9 cellular contexts compared by ENCODE assay signal in genomic region chr6:38671885-38672467, GRCh38. TPM values are rescaled to one million over a fixed set of nuclear protein-coding genes. Genes with fewer than 3 reads are reported as not detected.
A peak's percentile ranks its signal among the peaks of the same experiment; 100 is the strongest.
DNase-seq lines count a peak whose midpoint lies in the region; ATAC-seq, FAIRE-seq and TF ChIP-seq lines count a peak whose summit lies in the region.
"Had no signal": no experiment of that assay in that cellular context is flagged by ENCODE, and none has a peak within 500 bp of the region (broad histone marks: within the 10 kb centered on the region; RNA-seq: fewer than 3 reads in every experiment).

No MANE protein-coding gene starts in this region.

- peak; percentile 86 for TF ChIP-seq RAD21 in GM12878 (IDR thresholded peaks at IDR 0.05; ENCODE audit: insufficient read depth, low read depth, low read length)

- no TSS peak for BruUV-seq in GM12878 (replicated peaks; lab: Mats Ljungman, UMichigan)

- H3K4me3 Mint-ChIP-seq in stimulated activated naive B cell treated with anti-CD40 and anti-IgM and Interleukin-4, amounts not matched to agents 10 μg/mL and 1 μg/mL and 100 μg/mL, for 72 hours, result no peak overlapping the region
- H3K4me3 Mint-ChIP-seq: CD8-positive, alpha-beta memory T cell had no signal

- H3K4me1 ChIP-seq in Peyer's patch (no peaks in the 10 kb centered on the region), GM12878 (ENCODE audit: control insufficient read depth, insufficient read depth, low read length) (peaks cover 18% of the 10 kb centered on the region), iPS DF 6.9 (ENCODE audit: control insufficient read depth, insufficient read depth, low read length) (no peaks in the 10 kb centered on the region)

- no peaks in the 10 kb centered on the region for H3K9me3 ChIP-seq in Peyer's patch
- no peaks in the 10 kb centered on the region; the same call in 2 of the 3 replicates for H3K9me3 ChIP-seq in GM12878 (replicated peaks; ENCODE audit: control insufficient read depth, insufficient read depth, low read length)
- no peaks in the 10 kb centered on the region for H3K9me3 ChIP-seq in iPS DF 6.9 (ENCODE audit: control insufficient read depth, insufficient read depth, low read length)

- peaks cover 28 to 45% of the 10 kb centered on the region in 2 donors for H3K4me1 Mint-ChIP-seq in stimulated activated naive B cell treated with anti-CD40 and anti-IgM and Interleukin-4, amounts not matched to agents 10 μg/mL and 1 μg/mL and 100 μg/mL, for 72 hours

- no peaks in the 10 kb centered on the region for H3K79me2 ChIP-seq in GM12878 (ENCODE audit: control insufficient read depth, insufficient read depth, low read length)

- H3K36me3 ChIP-seq in Peyer's patch (peaks cover 0 to 16% (median 0%) of the 10 kb centered on the region in 3 donors), GM12878 (ENCODE audit: control insufficient read depth in 2 of 2, insufficient read depth in 2 of 2, low read length in 1 of 2) (peaks cover 0 to 5% of the 10 kb centered on the region in 2 experiments; a peak in 2 of 4 replicates), iPS DF 6.9 (ENCODE audit: control insufficient read depth, insufficient read depth, low read length) (no peaks in the 10 kb centered on the region)

- H3K27me3 Mint-ChIP-seq in stimulated activated naive B cell treated with anti-CD40 and anti-IgM and Interleukin-4, amounts not matched to agents 10 μg/mL and 1 μg/mL and 100 μg/mL, for 72 hours, result no peaks in the 10 kb centered on the region
- H3K27me3 Mint-ChIP-seq: CD8-positive, alpha-beta memory T cell had no signal

- in situ Hi-C loops in GM12878 (cut with MboI), result no loop called here

- WGBS in GM12878 (ENCODE audit: insufficient coverage, insufficient replicate concordance, low lambda C conversion rate, missing lambda C conversion rate), result 0% methylated on average over 2 of the region's 2 CpGs
- no CpG with 5 or more reads among the region's 2 CpGs for WGBS in iPS DF 6.9 (ENCODE audit: insufficient coverage, insufficient read length)

- no peak overlapping the region for H3K4me3 ChIP-seq in Peyer's patch
- no peak overlapping the region for H3K4me3 ChIP-seq in GM12878
- H3K4me3 ChIP-seq in iPS DF 6.9 (ENCODE audit: low read length), result no peak overlapping the region

- no peaks in the 10 kb centered on the region for H4K20me1 ChIP-seq in GM12878 (ENCODE audit: control insufficient read depth, insufficient read depth)

- no peak overlapping the region for H2AFZ ChIP-seq in GM12878 (ENCODE audit: control insufficient read depth, low read depth, low read length)

- CTCF ChIA-PET in GM12878 (lab: Yijun Ruan, JAX), result interaction anchor here (1.1 to 2.0 kb wide), 6 partner anchors 17 to 174 kb away, joined by 3 to 8 read pairs (median 4); no protein-coding TSS in a partner anchor

- SMC1A ChIA-PET in GM12878 (lab: Charles Lee; ENCODE audit: uncharacterized antibody, unreplicated experiment), result interaction anchor here (1.2 to 2.4 kb wide), 4 partner anchors 14 to 158 kb away, joined by 3 to 12 read pairs (median 4); no protein-coding TSS in a partner anchor

- H3K27ac Mint-ChIP-seq in stimulated activated naive B cell treated with anti-CD40 and anti-IgM and Interleukin-4, amounts not matched to agents 10 μg/mL and 1 μg/mL and 100 μg/mL, for 72 hours, result peak overlapping the region; percentile 65

- H3K27me3 ChIP-seq in Peyer's patch, result no peaks in the 10 kb centered on the region
- no peaks in the 10 kb centered on the region for H3K27me3 ChIP-seq in GM12878 (replicated peaks in 1 of 2; ENCODE audit: control insufficient read depth in 2 of 2, insufficient read depth in 2 of 2, low read length in 1 of 2)
- H3K27me3 ChIP-seq in iPS DF 6.9 (ENCODE audit: control insufficient read depth, insufficient read depth, low read length), result no peaks in the 10 kb centered on the region

- DNase-seq in NCI-H1417 (lab: John Stamatoyannopoulos, UW), result peak in 2 of 3 experiments; percentile 60 to 64
- DNase-seq in NCI-H1417 treated with DMSO at 0.1 percent for 48 hours (lab: John Stamatoyannopoulos, UW), result no peak
- peak; percentile 13 for DNase-seq in HS-5 (ENCODE audit: low read depth)
- DNase-seq in Peyer's patch, result peak in 1 of 3 donors; percentile 55
- peak; percentile 55 for DNase-seq in GM12878 (ENCODE audit: low read depth, low spot score)
- peak; percentile 31 for DNase-seq in iPS DF 6.9 (ENCODE audit: low read depth, low spot score)
- peak; percentile 37 for DNase-seq in stimulated activated naive B cell treated with anti-CD40 and anti-IgM and Interleukin-4, amounts not matched to agents 10 μg/mL and 1 μg/mL and 100 μg/mL, for 72 hours

- POLR2A ChIA-PET in GM12878 (lab: Charles Lee), result no interaction called here

- TF ChIP-seq POLR2A in Peyer's patch (IDR thresholded peaks at IDR 0.05) (no peak), GM12878 (IDR thresholded peaks at IDR 0.05; ENCODE audit: low read depth, low read length) (no peak)

- H3K9me3 Mint-ChIP-seq in stimulated activated naive B cell treated with anti-CD40 and anti-IgM and Interleukin-4, amounts not matched to agents 10 μg/mL and 1 μg/mL and 100 μg/mL, for 72 hours, result peaks cover 3 to 4% of the 10 kb centered on the region in 2 donors
- H3K9me3 Mint-ChIP-seq: CD8-positive, alpha-beta memory T cell had no signal

- no peak overlapping the region for H3K27ac ChIP-seq in Peyer's patch
- no peak overlapping the region for H3K27ac ChIP-seq in GM12878 (ENCODE audit: control insufficient read depth, insufficient read depth)
- no peak overlapping the region for H3K27ac ChIP-seq in iPS DF 6.9 (ENCODE audit: low read length)

- TF ChIP-seq EP300 in GM12878 (IDR thresholded peaks at IDR 0.05; ENCODE audit: borderline replicate concordance in 1 of 2, control insufficient read depth in 1 of 2, low read depth in 2 of 2, low read length in 2 of 2), result no peak

- ATAC-seq in GM19468 (IDR thresholded peaks at IDR 0.05; ENCODE audit: extremely low read depth, unreplicated experiment), result peak; percentile 27
- ATAC-seq in GM12878, result peak; percentile 91
- peak; percentile 85 to 89 for ATAC-seq in stimulated activated naive B cell treated with anti-CD40 and anti-IgM and Interleukin-4, amounts not matched to agents 10 μg/mL and 1 μg/mL and 100 μg/mL, for 72 hours (replicated peaks)

- peak; percentile 97 for FAIRE-seq in GM12878 (lab: Jason Lieb, UNC)

- H3K4me2 ChIP-seq in GM12878 (ENCODE audit: control insufficient read depth, insufficient read depth), result no peak overlapping the region

- no peak overlapping the region for H3K9ac ChIP-seq in GM12878 (ENCODE audit: control insufficient read depth, insufficient read depth, low read length)

- RAD21 ChIA-PET in GM12878 (lab: Charles Lee; ENCODE audit: unreplicated experiment), result interaction anchor here (0.8 to 1.9 kb wide), 3 partner anchors 17 to 178 kb away, joined by 3 to 10 read pairs (median 3); no protein-coding TSS in a partner anchor

- TF ChIP-seq CTCF in Peyer's patch (IDR thresholded peaks at IDR 0.05), result peak; percentile 39 to 77 (median 70)
- TF ChIP-seq CTCF in GM12878 (IDR thresholded peaks at IDR 0.05 in 2 of 3, conservative IDR thresholded peaks at IDR 0.05 in 1 of 3; ENCODE audit: control insufficient read depth in 2 of 3, extremely low read depth in 1 of 3, insufficient read depth in 1 of 3, low read depth in 3 of 3, low read length in 3 of 3), result peak; percentile 70 to 84 (median 81)

- peaks cover 33 to 35% of the 10 kb centered on the region in 2 donors for H3K36me3 Mint-ChIP-seq in stimulated activated naive B cell treated with anti-CD40 and anti-IgM and Interleukin-4, amounts not matched to agents 10 μg/mL and 1 μg/mL and 100 μg/mL, for 72 hours

- intact Hi-C loops in GM12878 (cut with micrococcal nuclease; ENCODE audit: unreplicated experiment), result loop anchor here (2.0 to 10.0 kb wide), 4 partner anchors 100 to 977 kb away; partner anchors contain the start of gene MDGA1

RNA-seq across cellular contexts. Expression of gene GLO1, which starts 31.0 kb away (rescaled TPM):
- 100 to 1,000 TPM in 1 of 4 donors, 10 to 100 TPM in 3; 62.1 to 190 (median 71.6) TPM for total RNA-seq in Peyer's patch
- total RNA-seq in GM12878 (2013; cell fraction: nucleolus; rRNA removed), result 24.1 and 24.9 TPM in 2 replicates
- 151 and 203 TPM in 2 replicates for total RNA-seq in GM12878 (2014; rRNA removed)
- total RNA-seq in GM12878 (2014; rRNA removed; fragmentation: Illumina TruSeq; extraction: Trizol), result 166 and 174 TPM in 2 replicates
- total RNA-seq in GM12878 (2021), result 108 and 110 TPM in 2 replicates
- polyA plus RNA-seq in GM12878 (2011; ENCODE audit: low read depth), result 42.7 TPM
- polyA plus RNA-seq in GM12878 (2011; rRNA removed), result 148 and 215 TPM in 2 replicates
- polyA plus RNA-seq in GM12878 (2011; cell fraction: cytosol; rRNA removed), result 52.7 and 61.1 TPM in 2 replicates
- polyA plus RNA-seq in GM12878 (2011; cell fraction: nucleus; rRNA removed), result 31.3 and 31.4 TPM in 2 replicates
- 68.3 and 89.5 TPM in 2 replicates for polyA plus RNA-seq in GM12878 (2012)
- polyA plus RNA-seq in GM12878 (2014; fragmentation: Illumina TruSeq; extraction: Trizol), result 190 and 242 TPM in 2 replicates
- 100 to 1,000 TPM; 105 to 133 TPM for polyA plus RNA-seq in GM12878 (2014; fragmentation: Nextera tagmentation; extraction: Ambion mirVana)
- polyA plus RNA-seq in GM12878 (2014; rRNA removed), result 116 and 141 TPM in 2 replicates
- polyA plus RNA-seq in GM12878 (2016; fragmentation: Nextera tagmentation; extraction: Ambion mirVana), result 100 to 1,000 TPM; 207 to 227 TPM
- polyA minus RNA-seq in GM12878 (2011; rRNA and poly(A)+ RNA removed), result 35.1 and 45.9 TPM in 2 replicates
- polyA minus RNA-seq in GM12878 (2011; cell fraction: cytosol; rRNA and poly(A)+ RNA removed), result 21.7 and 27.4 TPM in 2 replicates
- 6.3 and 8.4 TPM in 2 replicates for polyA minus RNA-seq in GM12878 (2011; cell fraction: nucleus; rRNA and poly(A)+ RNA removed)

RNA-seq across cellular contexts. Expression of gene BTBD9, which starts 32.2 kb away (rescaled TPM):
- 10 to 100 TPM; 17.3 to 50.3 (median 37.8) TPM for total RNA-seq in Peyer's patch
- 51.4 and 52.9 TPM in 2 replicates for total RNA-seq in GM12878 (2013; cell fraction: nucleolus; rRNA removed)
- 5.1 and 5.3 TPM in 2 replicates for total RNA-seq in GM12878 (2014; rRNA removed)
- 4.7 and 5.0 TPM in 2 replicates for total RNA-seq in GM12878 (2014; rRNA removed; fragmentation: Illumina TruSeq; extraction: Trizol)
- 8.6 and 9.6 TPM in 2 replicates for total RNA-seq in GM12878 (2021)
- 2.3 TPM for polyA plus RNA-seq in GM12878 (2011; ENCODE audit: low read depth)
- polyA plus RNA-seq in GM12878 (2011; rRNA removed), result 4.5 and 4.6 TPM in 2 replicates
- 2.5 and 2.7 TPM in 2 replicates for polyA plus RNA-seq in GM12878 (2011; cell fraction: cytosol; rRNA removed)
- 5.2 and 6.3 TPM in 2 replicates for polyA plus RNA-seq in GM12878 (2011; cell fraction: nucleus; rRNA removed)
- 2.4 and 2.8 TPM in 2 replicates for polyA plus RNA-seq in GM12878 (2012)
- polyA plus RNA-seq in GM12878 (2014; fragmentation: Illumina TruSeq; extraction: Trizol), result 4.1 and 6.0 TPM in 2 replicates
- under 1 TPM; 0.22 to 0.55 TPM for polyA plus RNA-seq in GM12878 (2014; fragmentation: Nextera tagmentation; extraction: Ambion mirVana)
- polyA plus RNA-seq in GM12878 (2014; rRNA removed), result 3.4 and 3.7 TPM in 2 replicates
- polyA plus RNA-seq in GM12878 (2016; fragmentation: Nextera tagmentation; extraction: Ambion mirVana), result 1 to 10 TPM; 6.9 to 7.5 TPM
- polyA minus RNA-seq in GM12878 (2011; rRNA and poly(A)+ RNA removed), result 19.9 and 34.1 TPM in 2 replicates
- polyA minus RNA-seq in GM12878 (2011; cell fraction: cytosol; rRNA and poly(A)+ RNA removed), result 2.0 and 4.7 TPM in 2 replicates
- 27.6 and 35.2 TPM in 2 replicates for polyA minus RNA-seq in GM12878 (2011; cell fraction: nucleus; rRNA and poly(A)+ RNA removed)

RNA-seq across cellular contexts. Expression of gene DNAH8, which starts 43.1 kb away (rescaled TPM):
- total RNA-seq in Peyer's patch (under 1 TPM in 1 of 4 donors, not detected in 3; 0.83 TPM), GM12878 (2014; rRNA removed) (0.11 and 0.34 TPM in 2 replicates), GM12878 (2014; rRNA removed; fragmentation: Illumina TruSeq; extraction: Trizol) (0.18 and 0.31 TPM in 2 replicates), GM12878 (2021) (0.11 and 0.21 TPM in 2 replicates)
- total RNA-seq in GM12878 (2013; cell fraction: nucleolus; rRNA removed), result 0.02 and 0.10 TPM in 2 replicates
- 0.08 TPM for polyA plus RNA-seq in GM12878 (2011; ENCODE audit: low read depth)
- polyA plus RNA-seq in GM12878 (2011; rRNA removed) (not detected in 2 replicates), GM12878 (2014; fragmentation: Illumina TruSeq; extraction: Trizol) (0.10 and 0.14 TPM in 2 replicates), GM12878 (2014; fragmentation: Nextera tagmentation; extraction: Ambion mirVana) (under 1 TPM; 0.02 to 0.04 TPM), GM12878 (2014; rRNA removed) (0.05 TPM in 2 replicates), GM12878 (2016; fragmentation: Nextera tagmentation; extraction: Ambion mirVana) (not detected)
- not detected in 2 replicates for polyA plus RNA-seq in GM12878 (2011; cell fraction: cytosol; rRNA removed)
- not detected in 2 replicates for polyA plus RNA-seq in GM12878 (2011; cell fraction: nucleus; rRNA removed)
- 0.14 and 0.65 TPM in 2 replicates for polyA plus RNA-seq in GM12878 (2012)
- not detected in 2 replicates for polyA minus RNA-seq in GM12878 (2011; rRNA and poly(A)+ RNA removed)
- not detected in 2 replicates for polyA minus RNA-seq in GM12878 (2011; cell fraction: cytosol; rRNA and poly(A)+ RNA removed)
- polyA minus RNA-seq in GM12878 (2011; cell fraction: nucleus; rRNA and poly(A)+ RNA removed), result not detected in 2 replicates
- polyA plus RNA-seq: CD8-positive, alpha-beta memory T cell had no signal

Comparison
In these comparisons a context has a peak if more than half of its experiments do, and no peak if none do; other contexts are left out.
1. ATAC-seq: peak in every context shown above with its lines; median percentile 91 in GM12878; 87 in stimulated activated naive B cell treated with anti-CD40 and anti-IgM and Interleukin-4, amounts not matched to agents 10 μg/mL and 1 μg/mL and 100 μg/mL, for 72 hours; 27 in GM19468.